ENCODE assay signal across 1 cellular context in genomic region chr6:20479075-20479871, GRCh38.
A peak's percentile ranks its signal among the peaks of the same experiment; 100 is the strongest.
TF ChIP-seq lines count a peak whose summit lies in the region.

No MANE protein-coding gene starts in this region.

TF ChIP-seq in H1, 55 proteins besides CTCF, POLR2A, EP300 and RAD21:
- TF ChIP-seq POLR2AphosphoS5 (IDR thresholded peaks at IDR 0.05; ENCODE audit: low read depth, low read length) (peak; percentile 49; the same call in 1 of the 2 replicates), KDM4A (IDR thresholded peaks at IDR 0.05; ENCODE audit: low read depth, low read length, severe bottlenecking) (no peak), SIN3A (conservative IDR thresholded peaks at IDR 0.05 in 1 of 2, IDR thresholded peaks at IDR 0.05 in 1 of 2; ENCODE audit: low read depth in 1 of 2, low read length in 2 of 2) (no peak)
TF ChIP-seq in H1: peak in this region for 1.
